In the genomic region with DNA sequence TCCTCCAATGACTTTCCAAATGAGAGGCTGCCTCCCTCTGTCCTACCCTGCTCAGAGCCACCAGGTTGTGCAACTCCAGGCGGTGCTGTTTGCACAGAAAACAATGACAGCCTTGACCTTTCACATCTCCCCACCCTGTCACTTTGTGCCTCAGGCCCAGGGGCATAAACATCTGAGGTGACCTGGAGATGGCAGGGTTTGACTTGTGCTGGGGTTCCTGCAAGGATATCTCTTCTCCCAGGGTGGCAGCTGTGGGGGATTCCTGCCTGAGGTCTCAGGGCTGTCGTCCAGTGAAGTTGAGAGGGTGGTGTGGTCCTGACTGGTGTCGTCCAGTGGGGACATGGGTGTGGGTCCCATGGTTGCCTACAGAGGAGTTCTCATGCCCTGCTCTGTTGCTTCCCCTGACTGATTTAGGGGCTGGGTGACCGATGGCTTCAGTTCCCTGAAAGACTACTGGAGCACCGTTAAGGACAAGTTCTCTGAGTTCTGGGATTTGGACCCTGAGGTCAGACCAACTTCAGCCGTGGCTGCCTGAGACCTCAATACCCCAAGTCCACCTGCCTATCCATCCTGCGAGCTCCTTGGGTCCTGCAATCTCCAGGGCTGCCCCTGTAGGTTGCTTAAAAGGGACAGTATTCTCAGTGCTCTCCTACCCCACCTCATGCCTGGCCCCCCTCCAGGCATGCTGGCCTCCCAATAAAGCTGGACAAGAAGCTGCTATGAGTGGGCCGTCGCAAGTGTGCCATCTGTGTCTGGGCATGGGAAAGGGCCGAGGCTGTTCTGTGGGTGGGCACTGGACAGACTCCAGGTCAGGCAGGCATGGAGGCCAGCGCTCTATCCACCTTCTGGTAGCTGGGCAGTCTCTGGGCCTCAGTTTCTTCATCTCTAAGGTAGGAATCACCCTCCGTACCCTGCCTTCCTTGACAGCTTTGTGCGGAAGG, we compare ENCODE assay signal across 1 cellular context.
TF ChIP-seq lines count a peak whose summit lies in the region.

No MANE protein-coding gene starts in this region.

TF ChIP-seq in HepG2, 621 proteins besides CTCF, POLR2A, EP300 and RAD21 (continued from another document and continues in another):
- TF ChIP-seq TBL1XR1 (IDR thresholded peaks at IDR 0.05; ENCODE audit: borderline replicate concordance, low read length, partially characterized antibody) (peak; percentile 83), RXRA (CRISPR knock-in tag; IDR thresholded peaks at IDR 0.05) (peak; percentile 98), ATF7 (IDR thresholded peaks at IDR 0.05) (0 out of 2 replicates have a peak, but pooled peaks have one; percentile 20), ATF7 (CRISPR knock-in tag; IDR thresholded peaks at IDR 0.05) (peak; percentile 78), EHMT2 (IDR thresholded peaks at IDR 0.05; ENCODE audit: borderline replicate concordance, low read depth, low read length) (no peak), ZNF616 (CRISPR knock-in tag; IDR thresholded peaks at IDR 0.05; ENCODE audit: low read depth) (0 out of 2 replicates have a peak, but pooled peaks have one; percentile 14), NFKBIZ (CRISPR knock-in tag; IDR thresholded peaks at IDR 0.05) (peak; percentile 95), RNF2 (conservative IDR thresholded peaks at IDR 0.05; ENCODE audit: low read depth) (no peak), MAF1 (CRISPR knock-in tag; IDR thresholded peaks at IDR 0.05; ENCODE audit: borderline replicate concordance) (peak; percentile 67; the same call in 1 of the 2 replicates), ZNF468 (CRISPR knock-in tag; IDR thresholded peaks at IDR 0.05) (0 out of 2 replicates have a peak, but pooled peaks have one; percentile 42), ZNF350 (CRISPR knock-in tag; IDR thresholded peaks at IDR 0.05; ENCODE audit: borderline replicate concordance, low read depth) (peak; percentile 93), FOXA1 (IDR thresholded peaks at IDR 0.05) (peak; percentile 82; the same call in 1 of the 2 replicates), FOXA1 (CRISPR knock-in tag; IDR thresholded peaks at IDR 0.05) (peak; percentile 99), JDP2 (CRISPR knock-in tag; IDR thresholded peaks at IDR 0.05; ENCODE audit: borderline replicate concordance) (peak; percentile 55; the same call in 1 of the 2 replicates), ZNF256 (CRISPR knock-in tag; conservative IDR thresholded peaks at IDR 0.05) (peak; percentile 50; the same call in 1 of the 2 replicates), ZNF3 (CRISPR knock-in tag; IDR thresholded peaks at IDR 0.05) (no peak), BORCS8-MEF2B (CRISPR knock-in tag; IDR thresholded peaks at IDR 0.05) (peak; percentile 93), ZNF543 (CRISPR knock-in tag; IDR thresholded peaks at IDR 0.05) (peak; percentile 83), AKAP8 (CRISPR knock-in tag; IDR thresholded peaks at IDR 0.05) (peak; percentile 90), KDM3A (CRISPR knock-in tag; IDR thresholded peaks at IDR 0.05; ENCODE audit: low read depth) (peak; percentile 92), PAF1 (CRISPR knock-in tag; IDR thresholded peaks at IDR 0.05) (peak; percentile 99), REL (CRISPR knock-in tag; conservative IDR thresholded peaks at IDR 0.05) (no peak), ZNF83 (CRISPR knock-in tag; IDR thresholded peaks at IDR 0.05; ENCODE audit: borderline replicate concordance) (no peak), ZNF776 (CRISPR knock-in tag; IDR thresholded peaks at IDR 0.05) (no peak)
- TF ChIP-seq, protein P1, sequence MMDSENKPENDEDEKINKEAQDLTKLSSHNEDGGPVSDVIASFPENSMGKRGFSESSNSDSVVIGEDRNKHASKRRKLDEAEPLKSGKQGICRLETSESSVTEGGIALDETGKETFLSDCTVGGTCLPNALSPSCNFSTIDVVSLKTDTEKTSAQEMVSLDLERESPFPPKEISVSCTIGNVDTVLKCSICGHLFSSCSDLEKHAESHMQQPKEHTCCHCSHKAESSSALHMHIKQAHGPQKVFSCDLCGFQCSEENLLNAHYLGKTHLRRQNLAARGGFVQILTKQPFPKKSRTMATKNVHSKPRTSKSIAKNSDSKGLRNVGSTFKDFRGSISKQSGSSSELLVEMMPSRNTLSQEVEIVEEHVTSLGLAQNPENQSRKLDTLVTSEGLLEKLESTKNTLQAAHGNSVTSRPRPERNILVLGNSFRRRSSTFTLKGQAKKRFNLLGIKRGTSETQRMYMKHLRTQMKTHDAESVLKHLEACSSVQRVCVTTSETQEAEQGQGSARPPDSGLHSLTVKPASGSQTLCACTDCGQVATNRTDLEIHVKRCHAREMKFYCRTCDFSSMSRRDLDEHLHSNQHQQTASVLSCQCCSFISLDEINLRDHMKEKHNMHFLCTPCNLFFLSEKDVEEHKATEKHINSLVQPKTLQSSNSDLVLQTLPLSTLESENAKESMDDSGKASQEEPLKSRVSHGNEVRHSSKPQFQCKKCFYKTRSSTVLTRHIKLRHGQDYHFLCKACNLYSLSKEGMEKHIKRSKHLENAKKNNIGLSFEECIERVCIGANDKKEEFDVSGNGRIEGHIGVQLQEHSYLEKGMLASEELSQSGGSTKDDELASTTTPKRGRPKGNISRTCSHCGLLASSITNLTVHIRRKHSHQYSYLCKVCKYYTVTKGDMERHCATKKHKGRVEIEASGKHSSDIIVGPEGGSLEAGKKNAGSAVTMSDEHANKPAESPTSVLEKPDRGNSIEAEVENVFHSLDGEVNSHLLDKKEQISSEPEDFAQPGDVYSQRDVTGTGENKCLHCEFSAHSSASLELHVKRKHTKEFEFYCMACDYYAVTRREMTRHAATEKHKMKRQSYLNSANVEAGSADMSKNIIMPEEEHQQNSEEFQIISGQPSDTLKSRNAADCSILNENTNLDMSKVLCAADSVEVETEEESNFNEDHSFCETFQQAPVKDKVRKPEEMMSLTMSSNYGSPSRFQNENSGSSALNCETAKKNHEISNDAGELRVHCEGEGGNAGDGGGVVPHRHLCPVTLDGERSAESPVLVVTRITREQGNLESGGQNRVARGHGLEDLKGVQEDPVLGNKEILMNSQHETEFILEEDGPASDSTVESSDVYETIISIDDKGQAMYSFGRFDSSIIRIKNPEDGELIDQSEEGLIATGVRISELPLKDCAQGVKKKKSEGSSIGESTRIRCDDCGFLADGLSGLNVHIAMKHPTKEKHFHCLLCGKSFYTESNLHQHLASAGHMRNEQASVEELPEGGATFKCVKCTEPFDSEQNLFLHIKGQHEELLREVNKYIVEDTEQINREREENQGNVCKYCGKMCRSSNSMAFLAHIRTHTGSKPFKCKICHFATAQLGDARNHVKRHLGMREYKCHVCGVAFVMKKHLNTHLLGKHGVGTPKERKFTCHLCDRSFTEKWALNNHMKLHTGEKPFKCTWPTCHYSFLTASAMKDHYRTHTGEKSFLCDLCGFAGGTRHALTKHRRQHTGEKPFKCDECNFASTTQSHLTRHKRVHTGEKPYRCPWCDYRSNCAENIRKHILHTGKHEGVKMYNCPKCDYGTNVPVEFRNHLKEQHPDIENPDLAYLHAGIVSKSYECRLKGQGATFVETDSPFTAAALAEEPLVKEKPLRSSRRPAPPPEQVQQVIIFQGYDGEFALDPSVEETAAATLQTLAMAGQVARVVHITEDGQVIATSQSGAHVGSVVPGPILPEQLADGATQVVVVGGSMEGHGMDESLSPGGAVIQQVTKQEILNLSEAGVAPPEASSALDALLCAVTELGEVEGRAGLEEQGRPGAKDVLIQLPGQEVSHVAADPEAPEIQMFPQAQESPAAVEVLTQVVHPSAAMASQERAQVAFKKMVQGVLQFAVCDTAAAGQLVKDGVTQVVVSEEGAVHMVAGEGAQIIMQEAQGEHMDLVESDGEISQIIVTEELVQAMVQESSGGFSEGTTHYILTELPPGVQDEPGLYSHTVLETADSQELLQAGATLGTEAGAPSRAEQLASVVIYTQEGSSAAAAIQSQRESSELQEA (CRISPR knock-in tag; IDR thresholded peaks at IDR 0.05; ENCODE audit: not compliant biosample characterization) = no peak
- TF ChIP-seq, protein P2, sequence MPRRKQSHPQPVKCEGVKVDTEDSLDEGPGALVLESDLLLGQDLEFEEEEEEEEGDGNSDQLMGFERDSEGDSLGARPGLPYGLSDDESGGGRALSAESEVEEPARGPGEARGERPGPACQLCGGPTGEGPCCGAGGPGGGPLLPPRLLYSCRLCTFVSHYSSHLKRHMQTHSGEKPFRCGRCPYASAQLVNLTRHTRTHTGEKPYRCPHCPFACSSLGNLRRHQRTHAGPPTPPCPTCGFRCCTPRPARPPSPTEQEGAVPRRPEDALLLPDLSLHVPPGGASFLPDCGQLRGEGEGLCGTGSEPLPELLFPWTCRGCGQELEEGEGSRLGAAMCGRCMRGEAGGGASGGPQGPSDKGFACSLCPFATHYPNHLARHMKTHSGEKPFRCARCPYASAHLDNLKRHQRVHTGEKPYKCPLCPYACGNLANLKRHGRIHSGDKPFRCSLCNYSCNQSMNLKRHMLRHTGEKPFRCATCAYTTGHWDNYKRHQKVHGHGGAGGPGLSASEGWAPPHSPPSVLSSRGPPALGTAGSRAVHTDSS (CRISPR knock-in tag; conservative IDR thresholded peaks at IDR 0.05) = no peak
- TF ChIP-seq, protein P3, sequence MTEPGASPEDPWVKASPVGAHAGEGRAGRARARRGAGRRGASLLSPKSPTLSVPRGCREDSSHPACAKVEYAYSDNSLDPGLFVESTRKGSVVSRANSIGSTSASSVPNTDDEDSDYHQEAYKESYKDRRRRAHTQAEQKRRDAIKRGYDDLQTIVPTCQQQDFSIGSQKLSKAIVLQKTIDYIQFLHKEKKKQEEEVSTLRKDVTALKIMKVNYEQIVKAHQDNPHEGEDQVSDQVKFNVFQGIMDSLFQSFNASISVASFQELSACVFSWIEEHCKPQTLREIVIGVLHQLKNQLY (CRISPR knock-in tag; IDR thresholded peaks at IDR 0.05) = peak; percentile 94
- TF ChIP-seq, protein P4, sequence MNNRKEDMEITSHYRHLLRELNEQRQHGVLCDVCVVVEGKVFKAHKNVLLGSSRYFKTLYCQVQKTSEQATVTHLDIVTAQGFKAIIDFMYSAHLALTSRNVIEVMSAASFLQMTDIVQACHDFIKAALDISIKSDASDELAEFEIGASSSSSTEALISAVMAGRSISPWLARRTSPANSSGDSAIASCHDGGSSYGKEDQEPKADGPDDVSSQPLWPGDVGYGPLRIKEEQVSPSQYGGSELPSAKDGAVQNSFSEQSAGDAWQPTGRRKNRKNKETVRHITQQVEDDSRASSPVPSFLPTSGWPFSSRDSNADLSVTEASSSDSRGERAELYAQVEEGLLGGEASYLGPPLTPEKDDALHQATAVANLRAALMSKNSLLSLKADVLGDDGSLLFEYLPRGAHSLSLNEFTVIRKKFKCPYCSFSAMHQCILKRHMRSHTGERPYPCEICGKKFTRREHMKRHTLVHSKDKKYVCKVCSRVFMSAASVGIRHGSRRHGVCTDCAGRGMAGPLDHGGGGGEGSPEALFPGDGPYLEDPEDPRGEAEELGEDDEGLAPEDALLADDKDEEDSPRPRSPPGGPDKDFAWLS (CRISPR knock-in tag; IDR thresholded peaks at IDR 0.05; ENCODE audit: borderline replicate concordance) = no peak
- TF ChIP-seq, protein P5, sequence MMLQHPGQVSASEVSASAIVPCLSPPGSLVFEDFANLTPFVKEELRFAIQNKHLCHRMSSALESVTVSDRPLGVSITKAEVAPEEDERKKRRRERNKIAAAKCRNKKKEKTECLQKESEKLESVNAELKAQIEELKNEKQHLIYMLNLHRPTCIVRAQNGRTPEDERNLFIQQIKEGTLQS (CRISPR knock-in tag; IDR thresholded peaks at IDR 0.05) = peak; percentile 66; the same call in 1 of the 2 replicates
- TF ChIP-seq, protein P6, sequence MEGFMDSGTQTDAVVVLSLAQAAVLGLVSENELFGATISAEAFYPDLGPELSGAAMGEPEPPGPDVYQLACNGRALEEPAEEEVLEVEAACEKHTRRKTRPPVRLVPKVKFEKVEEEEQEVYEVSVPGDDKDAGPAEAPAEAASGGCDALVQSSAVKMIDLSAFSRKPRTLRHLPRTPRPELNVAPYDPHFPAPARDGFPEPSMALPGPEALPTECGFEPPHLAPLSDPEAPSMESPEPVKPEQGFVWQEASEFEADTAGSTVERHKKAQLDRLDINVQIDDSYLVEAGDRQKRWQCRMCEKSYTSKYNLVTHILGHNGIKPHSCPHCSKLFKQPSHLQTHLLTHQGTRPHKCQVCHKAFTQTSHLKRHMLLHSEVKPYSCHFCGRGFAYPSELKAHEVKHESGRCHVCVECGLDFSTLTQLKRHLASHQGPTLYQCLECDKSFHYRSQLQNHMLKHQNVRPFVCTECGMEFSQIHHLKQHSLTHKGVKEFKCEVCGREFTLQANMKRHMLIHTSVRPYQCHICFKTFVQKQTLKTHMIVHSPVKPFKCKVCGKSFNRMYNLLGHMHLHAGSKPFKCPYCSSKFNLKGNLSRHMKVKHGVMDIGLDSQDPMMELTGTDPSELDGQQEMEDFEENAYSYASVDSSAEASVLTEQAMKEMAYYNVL (CRISPR knock-in tag; IDR thresholded peaks at IDR 0.05; ENCODE audit: borderline replicate concordance) = peak; percentile 83; the same call in 1 of the 2 replicates
- TF ChIP-seq, protein P7, sequence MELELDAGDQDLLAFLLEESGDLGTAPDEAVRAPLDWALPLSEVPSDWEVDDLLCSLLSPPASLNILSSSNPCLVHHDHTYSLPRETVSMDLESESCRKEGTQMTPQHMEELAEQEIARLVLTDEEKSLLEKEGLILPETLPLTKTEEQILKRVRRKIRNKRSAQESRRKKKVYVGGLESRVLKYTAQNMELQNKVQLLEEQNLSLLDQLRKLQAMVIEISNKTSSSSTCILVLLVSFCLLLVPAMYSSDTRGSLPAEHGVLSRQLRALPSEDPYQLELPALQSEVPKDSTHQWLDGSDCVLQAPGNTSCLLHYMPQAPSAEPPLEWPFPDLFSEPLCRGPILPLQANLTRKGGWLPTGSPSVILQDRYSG (CRISPR knock-in tag; IDR thresholded peaks at IDR 0.05) = no peak
- TF ChIP-seq, protein P8, sequence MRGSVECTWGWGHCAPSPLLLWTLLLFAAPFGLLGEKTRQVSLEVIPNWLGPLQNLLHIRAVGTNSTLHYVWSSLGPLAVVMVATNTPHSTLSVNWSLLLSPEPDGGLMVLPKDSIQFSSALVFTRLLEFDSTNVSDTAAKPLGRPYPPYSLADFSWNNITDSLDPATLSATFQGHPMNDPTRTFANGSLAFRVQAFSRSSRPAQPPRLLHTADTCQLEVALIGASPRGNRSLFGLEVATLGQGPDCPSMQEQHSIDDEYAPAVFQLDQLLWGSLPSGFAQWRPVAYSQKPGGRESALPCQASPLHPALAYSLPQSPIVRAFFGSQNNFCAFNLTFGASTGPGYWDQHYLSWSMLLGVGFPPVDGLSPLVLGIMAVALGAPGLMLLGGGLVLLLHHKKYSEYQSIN (CRISPR knock-in tag; IDR thresholded peaks at IDR 0.05; ENCODE audit: borderline replicate concordance) = no peak
- TF ChIP-seq, protein P9, sequence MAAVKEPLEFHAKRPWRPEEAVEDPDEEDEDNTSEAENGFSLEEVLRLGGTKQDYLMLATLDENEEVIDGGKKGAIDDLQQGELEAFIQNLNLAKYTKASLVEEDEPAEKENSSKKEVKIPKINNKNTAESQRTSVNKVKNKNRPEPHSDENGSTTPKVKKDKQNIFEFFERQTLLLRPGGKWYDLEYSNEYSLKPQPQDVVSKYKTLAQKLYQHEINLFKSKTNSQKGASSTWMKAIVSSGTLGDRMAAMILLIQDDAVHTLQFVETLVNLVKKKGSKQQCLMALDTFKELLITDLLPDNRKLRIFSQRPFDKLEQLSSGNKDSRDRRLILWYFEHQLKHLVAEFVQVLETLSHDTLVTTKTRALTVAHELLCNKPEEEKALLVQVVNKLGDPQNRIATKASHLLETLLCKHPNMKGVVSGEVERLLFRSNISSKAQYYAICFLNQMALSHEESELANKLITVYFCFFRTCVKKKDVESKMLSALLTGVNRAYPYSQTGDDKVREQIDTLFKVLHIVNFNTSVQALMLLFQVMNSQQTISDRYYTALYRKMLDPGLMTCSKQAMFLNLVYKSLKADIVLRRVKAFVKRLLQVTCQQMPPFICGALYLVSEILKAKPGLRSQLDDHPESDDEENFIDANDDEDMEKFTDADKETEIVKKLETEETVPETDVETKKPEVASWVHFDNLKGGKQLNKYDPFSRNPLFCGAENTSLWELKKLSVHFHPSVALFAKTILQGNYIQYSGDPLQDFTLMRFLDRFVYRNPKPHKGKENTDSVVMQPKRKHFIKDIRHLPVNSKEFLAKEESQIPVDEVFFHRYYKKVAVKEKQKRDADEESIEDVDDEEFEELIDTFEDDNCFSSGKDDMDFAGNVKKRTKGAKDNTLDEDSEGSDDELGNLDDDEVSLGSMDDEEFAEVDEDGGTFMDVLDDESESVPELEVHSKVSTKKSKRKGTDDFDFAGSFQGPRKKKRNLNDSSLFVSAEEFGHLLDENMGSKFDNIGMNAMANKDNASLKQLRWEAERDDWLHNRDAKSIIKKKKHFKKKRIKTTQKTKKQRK (IDR thresholded peaks at IDR 0.05; ENCODE audit: low read length) = no peak
